ENCODE assay signal across 8 cellular contexts in genomic region chr11:61516675-61517516, GRCh38. TPM values are rescaled to one million over a fixed set of nuclear protein-coding genes. Genes with fewer than 3 reads are reported as not detected.
DNase-seq lines count a peak whose midpoint lies in the region; ATAC-seq and TF ChIP-seq lines count a peak whose summit lies in the region.

No MANE protein-coding gene starts in this region.

- no peaks in the 10 kb centered on the region for H3K36me3 Mint-ChIP-seq in activated naive CD4-positive, alpha-beta T cell treated with anti-CD3 and anti-CD28 coated beads, Interleukin-2, amount 50 U/mL, for 24 hours

- H3K27ac Mint-ChIP-seq in activated naive CD4-positive, alpha-beta T cell treated with anti-CD3 and anti-CD28 coated beads, Interleukin-2, amount 50 U/mL, for 24 hours: no peak overlapping the region

- H3K27me3 Mint-ChIP-seq in activated naive CD4-positive, alpha-beta T cell treated with anti-CD3 and anti-CD28 coated beads, Interleukin-2, amount 50 U/mL, for 24 hours: peaks cover 5% of the 10 kb centered on the region

- H3K27ac ChIP-seq in RWPE2 (ENCODE audit: poor library complexity, severe bottlenecking): no peak overlapping the region

- peak overlapping the region; percentile 27 for H3K4me3 Mint-ChIP-seq in activated naive CD4-positive, alpha-beta T cell treated with anti-CD3 and anti-CD28 coated beads, Interleukin-2, amount 50 U/mL, for 24 hours

- intact Hi-C loops in left ventricle myocardium superior (cut with micrococcal nuclease): no loop called here

- H3K4me1 Mint-ChIP-seq in activated naive CD4-positive, alpha-beta T cell treated with anti-CD3 and anti-CD28 coated beads, Interleukin-2, amount 50 U/mL, for 24 hours: peaks cover 8% of the 10 kb centered on the region

- DNase-seq in DMS53 (lab: John Stamatoyannopoulos, UW): peak; percentile 50
- no peak for DNase-seq in DMS53 treated with DMSO at 0.1 percent for 48 hours (lab: John Stamatoyannopoulos, UW; ENCODE audit: unreplicated experiment)
- DNase-seq in RWPE2 (ENCODE audit: low spot score): no peak
- DNase-seq in left ventricle myocardium superior: peak; percentile 62
- peak; percentile 43 to 56 for DNase-seq in stimulated activated CD4-positive, alpha-beta T cell treated with anti-CD3 and anti-CD28 coated beads, Interleukin-1b, Interleukin-23, amount 100 ng/mL, for 4 hours (ENCODE audit: low read depth in 2 of 2)
- no peak for DNase-seq in GDM1 (lab: John Stamatoyannopoulos, UW)

- peak; percentile 94 for TF ChIP-seq CTCF in RWPE2 (IDR thresholded peaks at IDR 0.05; ENCODE audit: poor library complexity, severe bottlenecking)

- no peaks in the 10 kb centered on the region for H3K9me3 ChIP-seq in RWPE2 (ENCODE audit: severe bottlenecking)

- H3K9me3 Mint-ChIP-seq in activated naive CD4-positive, alpha-beta T cell treated with anti-CD3 and anti-CD28 coated beads, Interleukin-2, amount 50 U/mL, for 24 hours: no peaks in the 10 kb centered on the region

- no peaks in the 10 kb centered on the region for H3K4me1 ChIP-seq in RWPE2 (ENCODE audit: insufficient read depth, poor library complexity, severe bottlenecking)

- ATAC-seq in RWPE2 (ENCODE audit: low read depth): no peak
- peak; percentile 49 for ATAC-seq in left ventricle myocardium superior
- no peak for ATAC-seq in GM18867 (IDR thresholded peaks at IDR 0.05; ENCODE audit: unreplicated experiment)

- no peaks in the 10 kb centered on the region for H3K27me3 ChIP-seq in RWPE2 (ENCODE audit: insufficient read depth, poor library complexity, severe bottlenecking)

- H3K36me3 ChIP-seq in RWPE2 (ENCODE audit: low read depth): no peaks in the 10 kb centered on the region

- H3K4me3 ChIP-seq in RWPE2 (ENCODE audit: severe bottlenecking): no peak overlapping the region

RNA-seq across cellular contexts. Expression of gene LRRC10B, which starts 8.3 kb away (rescaled TPM):
- total RNA-seq in left ventricle myocardium superior: 0.45 TPM

Comparison
In these comparisons a context has a peak if more than half of its experiments do, and no peak if none do; other contexts are left out.
1. DNase-seq: peak in DMS53 (single experiment), left ventricle myocardium superior (single experiment) and stimulated activated CD4-positive, alpha-beta T cell treated with anti-CD3 and anti-CD28 coated beads, Interleukin-1b, Interleukin-23, amount 100 ng/mL, for 4 hours (2 of 2); none in DMS53 treated with DMSO at 0.1 percent for 48 hours (single experiment), RWPE2 (single experiment) and GDM1 (single experiment).